In genomic region chr1:156124557-156125483, GRCh38 we compare ENCODE assay signal across 1 cellular context.
TF ChIP-seq lines count a peak whose summit lies in the region.

No MANE protein-coding gene starts in this region.

TF ChIP-seq in endothelial cell of umbilical vein, 7 proteins besides CTCF, POLR2A, EP300 and RAD21 (continued from another document):
- TF ChIP-seq EZH2 (IDR thresholded peaks at IDR 0.05; ENCODE audit: borderline replicate concordance, low read depth, low read length, severe bottlenecking) = no peak
